Comparison of ENCODE assay signal across 16 cellular contexts in the genomic region with DNA sequence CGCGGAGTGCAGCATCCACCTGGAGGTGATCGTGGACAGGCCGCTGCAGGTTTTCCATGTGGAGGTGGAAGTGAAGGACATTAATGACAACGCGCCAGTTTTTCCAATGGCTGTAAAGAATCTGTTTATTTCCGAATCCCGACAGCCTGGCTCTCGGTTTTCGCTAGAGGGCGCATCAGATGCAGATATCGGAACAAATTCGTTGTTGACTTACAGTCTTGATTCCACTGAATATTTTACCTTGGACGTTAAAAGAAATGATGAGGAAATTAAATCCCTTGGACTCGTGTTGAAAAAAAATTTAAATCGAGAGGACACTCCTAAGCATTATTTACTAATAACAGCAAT. TPM values are rescaled to one million over a fixed set of nuclear protein-coding genes. Genes with fewer than 3 reads are reported as not detected.
DNase-seq lines count a peak whose midpoint lies in the region; ATAC-seq and TF ChIP-seq lines count a peak whose summit lies in the region.
"Had no signal": no experiment of that assay in that cellular context is flagged by ENCODE, and none has a peak within 500 bp of the region (broad histone marks: within the 10 kb centered on the region; RNA-seq: fewer than 3 reads in every experiment).

No MANE protein-coding gene starts in this region.

- in situ Hi-C loops in astrocyte of the spinal cord (cut with HindIII; ENCODE audit: low sequenced_read_pairs): no loop called here

- peaks cover 28% of the 10 kb centered on the region for H3K9me3 ChIP-seq in suprapubic skin

- no peak for TF ChIP-seq POLR2A in suprapubic skin (IDR thresholded peaks at IDR 0.05)

- DNase-seq in NCI-H2029 (lab: John Stamatoyannopoulos, UW): peak; percentile 1
- DNase-seq in NCI-H2029 treated with DMSO at 0.1 percent for 48 hours (lab: John Stamatoyannopoulos, UW): no peak
- no peak for DNase-seq in astrocyte of the spinal cord (ENCODE audit: low read depth, low spot score)
- DNase-seq in hepatic stellate cell (ENCODE audit: low spot score): peak; percentile 17
- no peak for DNase-seq in suprapubic skin (ENCODE audit: low spot score in 2 of 2)
- DNase-seq in AML-193 (lab: John Stamatoyannopoulos, UW): no peak
- no peak for DNase-seq in NCI-H446 treated with DMSO at 0.1 percent for 48 hours (lab: John Stamatoyannopoulos, UW)
- DNase-seq: amniotic stem cell; DMS153; stimulated activated CD4-positive, alpha-beta T cell treated with anti-CD3 and anti-CD28 coated beads, Interleukin-4, amount 100 ng/mL, for 4 hours; stimulated activated naive CD8-positive, alpha-beta T cell treated with anti-CD3 and anti-CD28 coated beads, Interleukin-15, amount 100 ng/mL, for 72 hours had no signal

- no peak overlapping the region for H3K27ac ChIP-seq in suprapubic skin
- H3K27ac ChIP-seq: 22Rv1 had no signal

- no peaks in the 10 kb centered on the region for H3K36me3 ChIP-seq in suprapubic skin

- H3K4me3 ChIP-seq in astrocyte of the spinal cord (ENCODE audit: low read depth, low read length) (no peak overlapping the region), suprapubic skin (peak overlapping the region; percentile 26)
- H3K4me3 ChIP-seq: GM12878 had no signal

- 22% methylated on average over 16 of the region's 16 CpGs for WGBS in suprapubic skin

- TF ChIP-seq EP300 in suprapubic skin (IDR thresholded peaks at IDR 0.05): no peak

- TF ChIP-seq CTCF in astrocyte of the spinal cord (IDR thresholded peaks at IDR 0.05; ENCODE audit: low read depth, low read length) (peak; percentile 35), suprapubic skin (IDR thresholded peaks at IDR 0.05) (no peak)

- no peaks in the 10 kb centered on the region for H3K27me3 ChIP-seq in suprapubic skin

- no peaks in the 10 kb centered on the region for H3K4me1 ChIP-seq in suprapubic skin

- ATAC-seq in GM21723 (IDR thresholded peaks at IDR 0.05; ENCODE audit: unreplicated experiment): no peak
- ATAC-seq: GM12878; stimulated activated naive CD8-positive, alpha-beta T cell treated with anti-CD3 and anti-CD28 coated beads, Interleukin-15, amount 100 ng/mL, for 72 hours had no signal

RNA-seq across cellular contexts. Expression of gene PCDHA3, which starts 0.6 kb away (rescaled TPM):
- under 1 TPM; 0.23 to 0.89 (median 0.40) TPM for total RNA-seq in suprapubic skin
- total RNA-seq: GM12878, NCI-H460 had no signal

RNA-seq across cellular contexts. Expression of gene PCDHA4, which starts 5.4 kb away (rescaled TPM):
- total RNA-seq in suprapubic skin: under 1 TPM; 0.21 to 0.62 (median 0.54) TPM
- total RNA-seq: GM12878, NCI-H460 had no signal

RNA-seq across cellular contexts. Expression of gene PCDHA2, which starts 6.8 kb away (rescaled TPM):
- not detected for total RNA-seq in suprapubic skin
- total RNA-seq: NCI-H460 had no signal

RNA-seq across cellular contexts. Expression of gene PCDHA1, which starts 15.5 kb away (rescaled TPM):
- total RNA-seq in suprapubic skin: not detected
- total RNA-seq: GM12878, osteocyte had no signal

RNA-seq across cellular contexts. Expression of gene PCDHA5, which starts 19.9 kb away (rescaled TPM):
- total RNA-seq in suprapubic skin: under 1 TPM in 3 of 4 donors, not detected in 1; 0.15 to 0.42 (median 0.16) TPM
- total RNA-seq: NCI-H460 had no signal

Comparison
In these comparisons a context has a peak if more than half of its experiments do, and no peak if none do; other contexts are left out.
1. DNase-seq: peak in NCI-H2029 (single experiment) and hepatic stellate cell (single experiment); none in NCI-H2029 treated with DMSO at 0.1 percent for 48 hours (single experiment), astrocyte of the spinal cord (single experiment), suprapubic skin (0 of 2), AML-193 (0 of 2) and NCI-H446 treated with DMSO at 0.1 percent for 48 hours (single experiment).